7 cellular contexts compared by ENCODE assay signal in genomic region chr19:14544977-14545715, GRCh38. TPM values are rescaled to one million over a fixed set of nuclear protein-coding genes. Genes with fewer than 3 reads are reported as not detected.
DNase-seq lines count a peak whose midpoint lies in the region; ATAC-seq and TF ChIP-seq lines count a peak whose summit lies in the region.
"Had no signal": no experiment of that assay in that cellular context is flagged by ENCODE, and none has a peak within 500 bp of the region (broad histone marks: within the 10 kb centered on the region; RNA-seq: fewer than 3 reads in every experiment).

No MANE protein-coding gene starts in this region.

- peak overlapping the region; percentile 63 for H3K4me2 ChIP-seq in skeletal muscle satellite cell (ENCODE audit: low read length)

- no peak for TF ChIP-seq CTCF in epithelial cell of esophagus (IDR thresholded peaks at IDR 0.05; ENCODE audit: insufficient read depth, low read depth, low read length, missing control alignments)

- no peak overlapping the region for H3K4me3 ChIP-seq in epithelial cell of esophagus (ENCODE audit: low read length)
- H3K4me3 ChIP-seq in skeletal muscle satellite cell (ENCODE audit: low read length), result peak overlapping the region; percentile 26
- H3K4me3 ChIP-seq: coronary artery had no signal

- H3K36me3 ChIP-seq in skeletal muscle satellite cell (ENCODE audit: insufficient read depth, low read length), result no peaks in the 10 kb centered on the region

- ATAC-seq in GM21786 (IDR thresholded peaks at IDR 0.05; ENCODE audit: unreplicated experiment), result no peak

- peaks cover 15% of the 10 kb centered on the region for H3K4me1 ChIP-seq in skeletal muscle satellite cell (ENCODE audit: control insufficient read depth, insufficient read depth, low read length)

- DNase-seq in NCI-H2081 treated with DMSO at 0.1 percent for 48 hours (lab: John Stamatoyannopoulos, UW), result peak; percentile 67
- DNase-seq in epithelial cell of esophagus (ENCODE audit: low read depth), result peak; percentile 75
- DNase-seq in germinal center (ENCODE audit: low spot score), result no peak
- no peak for DNase-seq in RPMI8226

- H3K9ac ChIP-seq in skeletal muscle satellite cell (ENCODE audit: low read depth, low read length), result no peak overlapping the region

- no peaks in the 10 kb centered on the region for H3K27me3 ChIP-seq in skeletal muscle satellite cell (ENCODE audit: control insufficient read depth, insufficient read depth, low read length)

- H3K9me3 ChIP-seq in skeletal muscle satellite cell (replicated peaks; ENCODE audit: low read length), result no peaks in the 10 kb centered on the region

RNA-seq across cellular contexts. Expression of gene TECR, which starts 15.8 kb away (rescaled TPM):
- total RNA-seq in skeletal muscle satellite cell (2012; rRNA removed), result 21.0 and 33.6 TPM in 2 replicates

RNA-seq across cellular contexts. Expression of gene NDUFB7, which starts 26.7 kb away (rescaled TPM):
- total RNA-seq in skeletal muscle satellite cell (2012; rRNA removed), result 292 and 323 TPM in 2 replicates

RNA-seq across cellular contexts. Expression of gene DNAJB1, which starts 26.9 kb away (rescaled TPM):
- 74.3 and 74.9 TPM in 2 replicates for total RNA-seq in skeletal muscle satellite cell (2012; rRNA removed)

RNA-seq across cellular contexts. Expression of gene CLEC17A, which starts 37.7 kb away (rescaled TPM):
- under 0.01 TPM in 1 of 2 replicates, not detected in the other for total RNA-seq in skeletal muscle satellite cell (2012; rRNA removed)

RNA-seq across cellular contexts. Expression of gene GIPC1, which starts 49.2 kb away (rescaled TPM):
- 133 and 141 TPM in 2 replicates for total RNA-seq in skeletal muscle satellite cell (2012; rRNA removed)

Comparison
In these comparisons a context has a peak if more than half of its experiments do, and no peak if none do; other contexts are left out.
1. DNase-seq: peak in NCI-H2081 treated with DMSO at 0.1 percent for 48 hours (single experiment) and epithelial cell of esophagus (single experiment); none in germinal center (single experiment) and RPMI8226 (single experiment).